ENCODE assay signal across 17 cellular contexts in the genomic region with DNA sequence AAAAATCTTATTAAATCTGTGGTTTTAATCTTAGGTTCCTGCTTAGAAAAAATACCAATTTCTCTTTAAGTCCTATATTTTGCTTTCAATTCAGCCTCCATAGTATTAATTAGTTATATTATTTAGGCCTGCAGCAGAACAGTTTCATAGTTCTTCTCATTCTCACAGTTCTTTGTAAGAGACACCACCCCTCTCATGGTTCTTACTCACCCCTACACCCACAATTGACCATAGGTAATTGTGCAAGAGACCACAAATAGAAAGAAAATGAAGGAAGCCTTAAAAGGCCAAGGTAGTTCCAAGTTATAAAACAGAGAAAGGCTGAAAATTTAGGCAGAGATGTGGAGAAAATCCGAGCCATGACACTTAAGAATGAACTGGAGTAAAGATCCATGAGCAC.
A peak's percentile ranks its signal among the peaks of the same experiment; 100 is the strongest.
DNase-seq lines count a peak whose midpoint lies in the region; ATAC-seq and TF ChIP-seq lines count a peak whose summit lies in the region.
"Had no signal": no experiment of that assay in that cellular context is flagged by ENCODE, and none has a peak within 500 bp of the region (broad histone marks: within the 10 kb centered on the region; RNA-seq: fewer than 3 reads in every experiment).

No MANE protein-coding gene starts in this region.

- no peaks in the 10 kb centered on the region for H3K27me3 ChIP-seq in AG04450 (ENCODE audit: control insufficient read depth, insufficient read depth, low read length)
- H3K27me3 ChIP-seq in HL-60 (ENCODE audit: insufficient read depth, poor library complexity, severe bottlenecking): no peaks in the 10 kb centered on the region
- H3K27me3 ChIP-seq in adipocyte (replicated peaks; ENCODE audit: control insufficient read depth, insufficient read depth, low read length): no peaks in the 10 kb centered on the region
- H3K27me3 ChIP-seq in foreskin keratinocyte: no peaks in the 10 kb centered on the region
- H3K27me3 ChIP-seq: vagina had no signal

- H3K9me3 ChIP-seq in AG04450 (ENCODE audit: control insufficient read depth, insufficient read depth, low read length): no peaks in the 10 kb centered on the region
- no peaks in the 10 kb centered on the region for H3K9me3 ChIP-seq in adipocyte (ENCODE audit: control insufficient read depth, low read length)
- H3K9me3 ChIP-seq: vagina had no signal

- no peaks in the 10 kb centered on the region for H3K36me3 ChIP-seq in adipocyte (ENCODE audit: control insufficient read depth, insufficient read depth, low read length, severe bottlenecking)
- H3K36me3 ChIP-seq: vagina had no signal

- no peak overlapping the region for H3K4me3 ChIP-seq in AG04450 (ENCODE audit: low read depth, low read length)
- H3K4me3 ChIP-seq in HL-60 (replicated peaks; ENCODE audit: insufficient read depth, low read length): no peak overlapping the region
- H3K4me3 ChIP-seq in adipocyte (ENCODE audit: low read length): no peak overlapping the region
- H3K4me3 ChIP-seq: vagina had no signal

- H3K27ac ChIP-seq in AG04450 (ENCODE audit: low read depth, low read length) (no peak overlapping the region), HL-60 (replicated peaks) (no peak overlapping the region), foreskin keratinocyte (peak overlapping the region; percentile 98)
- H3K27ac ChIP-seq: vagina had no signal

- no peak overlapping the region for H3K9ac ChIP-seq in adipocyte (ENCODE audit: low read length)

- POLR2A ChIA-PET in AG04450 (lab: Yijun Ruan, JAX): no interaction called here

- no peak for TF ChIP-seq CTCF in AG04450 (IDR thresholded peaks at IDR 0.05; ENCODE audit: low read depth, low read length)
- no peak for TF ChIP-seq CTCF in HL-60 (IDR thresholded peaks at IDR 0.05; ENCODE audit: insufficient read depth, low read length)
- TF ChIP-seq CTCF in foreskin keratinocyte (conservative IDR thresholded peaks at IDR 0.05): no peak

- H3K4me1 ChIP-seq in adipocyte (ENCODE audit: control insufficient read depth, insufficient read depth, low read length) (peaks cover 32% of the 10 kb centered on the region), foreskin keratinocyte (peaks cover 16% of the 10 kb centered on the region)
- H3K4me1 ChIP-seq: vagina had no signal

- ATAC-seq in foreskin keratinocyte (no peak), HG02840 (IDR thresholded peaks at IDR 0.05; ENCODE audit: low FRiP score, unreplicated experiment) (no peak), GM19328 (IDR thresholded peaks at IDR 0.05; ENCODE audit: unreplicated experiment) (no peak)
- ATAC-seq: esophagus mucosa, sciatic nerve had no signal

- CTCF ChIA-PET in AG04450 (lab: Charles Lee): no interaction called here

- DNase-seq in AG04450 (ENCODE audit: low read depth, low spot score): peak; percentile 6
- DNase-seq in HL-60 (ENCODE audit: low read depth in 1 of 2, low spot score in 1 of 2): peak; percentile 30 to 36
- peak; percentile 21 for DNase-seq in adipocyte (ENCODE audit: low read depth)
- DNase-seq in foreskin keratinocyte: peak; percentile 37 to 48
- DNase-seq in ecto neural progenitor cell (ENCODE audit: low spot score): no peak
- DNase-seq in activated naive CD4-positive, alpha-beta T cell treated with anti-CD3 and anti-CD28 coated beads, Interleukin-2, amount 50 U/mL, for 16 hours: no peak
- DNase-seq: activated CD4-positive, alpha-beta T cell treated with anti-CD3 and anti-CD28 coated beads for 48 hours; activated T-cell treated with anti-CD3 and anti-CD28 coated beads, Interleukin-2, amount 50 U/mL, for 1 hour; NCI-H774; SHP77; stimulated activated CD4-positive, alpha-beta T cell treated with anti-CD3 and anti-CD28 coated beads, Interleukin-4, amount 100 ng/mL, for 24 hours; T1000 had no signal

Comparison
In these comparisons a context has a peak if more than half of its experiments do, and no peak if none do; other contexts are left out.
1. DNase-seq: peak in AG04450 (single experiment), HL-60 (2 of 2), adipocyte (single experiment) and foreskin keratinocyte (2 of 2); none in ecto neural progenitor cell (single experiment) and activated naive CD4-positive, alpha-beta T cell treated with anti-CD3 and anti-CD28 coated beads, Interleukin-2, amount 50 U/mL, for 16 hours (single experiment).